ENCODE assay signal across 21 cellular contexts in the genomic region with DNA sequence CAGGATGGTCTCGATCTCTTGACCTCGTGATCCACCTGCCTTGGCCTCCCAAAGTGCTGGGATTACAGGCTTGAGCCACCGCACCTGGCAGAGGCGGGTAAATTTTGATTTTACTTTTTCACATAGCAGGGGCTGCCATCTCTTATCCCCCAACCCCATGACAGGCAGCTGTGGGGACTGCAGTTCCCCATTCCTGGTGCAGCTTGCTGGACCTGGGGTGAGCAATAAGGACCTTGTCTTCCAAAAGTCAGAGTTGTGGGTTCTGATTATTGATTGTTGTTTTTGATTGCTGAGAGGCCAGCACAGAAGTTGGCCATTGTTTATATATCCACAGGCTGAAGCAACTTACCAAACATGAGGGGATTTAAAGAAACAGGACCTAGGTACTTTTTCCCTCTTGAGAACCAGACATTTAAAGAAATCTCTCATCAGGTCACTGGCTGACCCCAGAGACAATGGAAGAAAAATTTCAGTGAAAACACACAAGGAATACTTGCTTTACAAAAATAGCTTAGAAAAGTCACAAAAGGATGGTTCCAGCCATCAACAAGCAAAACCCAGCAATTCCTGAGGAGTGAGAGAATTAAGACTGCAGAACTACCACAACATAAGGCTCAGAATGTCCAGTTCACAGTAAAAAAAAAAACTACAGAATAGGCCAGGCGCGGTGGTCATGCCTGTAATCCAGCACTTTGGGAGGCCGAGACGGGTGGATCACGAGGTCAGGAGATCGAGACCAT. TPM values are rescaled to one million over a fixed set of nuclear protein-coding genes. Genes with fewer than 3 reads are reported as not detected.
DNase-seq lines count a peak whose midpoint lies in the region; ATAC-seq, FAIRE-seq and TF ChIP-seq lines count a peak whose summit lies in the region.
"Had no signal": no experiment of that assay in that cellular context is flagged by ENCODE, and none has a peak within 500 bp of the region (broad histone marks: within the 10 kb centered on the region; RNA-seq: fewer than 3 reads in every experiment).

No MANE protein-coding gene starts in this region.

- TF ChIP-seq POLR2A in spleen (IDR thresholded peaks at IDR 0.05), result no peak

- FAIRE-seq in D721Med (lab: Jason Lieb, UNC), result no peak
- FAIRE-seq: A549, GM12891, GM19239 had no signal

- DNase-seq in ascending aorta (ENCODE audit: low spot score in 2 of 2) (no peak), chondrocyte (ENCODE audit: low spot score) (peak; percentile 9), mesenteric fat pad (ENCODE audit: low spot score) (peak; percentile 26), spleen (peak; percentile 39), cerebellar cortex (ENCODE audit: low spot score) (no peak), D721Med (ENCODE audit: insufficient read length, low spot score) (no peak), NCI-H510A treated with DMSO at 0.1 percent for 48 hours (lab: John Stamatoyannopoulos, UW) (no peak)
- DNase-seq in CD8-positive, alpha-beta T cell, result no peak
- DNase-seq: AML-193; CD4-positive, alpha-beta T cell; CD8-positive, alpha-beta memory T cell; COR-L47; DMS79 treated with DMSO at 0.1 percent for 48 hours; GF-D8 had no signal

- 91 to 98% (median 95%) methylated on average over 10 of the region's 10 CpGs for WGBS in spleen, 5 donors

- H3K27me3 ChIP-seq in ascending aorta (no peaks in the 10 kb centered on the region), spleen (replicated peaks in 1 of 7) (no peaks in the 10 kb centered on the region)
- no peaks in the 10 kb centered on the region for H3K27me3 ChIP-seq in CD8-positive, alpha-beta T cell (ENCODE audit: insufficient read depth, low read length)
- H3K27me3 ChIP-seq: BLaER1 treated with 17β-estradiol and CSF1 and Interleukin-3, amounts not matched to agents 10 nM and 100 nM had no signal

- intact Hi-C loops in ascending aorta (cut with DNase I), result no loop called here
- intact Hi-C loops in spleen (cut with DNase I; ENCODE audit: low total_unique reads), result no loop called here
- intact Hi-C loops in CD8-positive, alpha-beta T cell (cut with DNase I, micrococcal nuclease), result loop anchor here in 1 of 2 experiments (5.0 kb wide), 1 partner anchor 52 kb away; no protein-coding TSS in a partner anchor

- POLR2A ChIA-PET in CD8-positive, alpha-beta T cell (lab: Charles Lee), result no interaction called here

- H3K9me3 ChIP-seq in ascending aorta (no peaks in the 10 kb centered on the region), spleen (no peaks in the 10 kb centered on the region)
- H3K9me3 ChIP-seq in CD8-positive, alpha-beta T cell (ENCODE audit: low read length), result no peaks in the 10 kb centered on the region
- H3K9me3 ChIP-seq: A549 had no signal

- no peak overlapping the region for H3K27ac Mint-ChIP-seq in chondrocyte (ENCODE audit: unreplicated experiment)
- H3K27ac Mint-ChIP-seq in CD8-positive, alpha-beta T cell, result no peak overlapping the region
- H3K27ac Mint-ChIP-seq: B cell; CD4-positive, alpha-beta T cell had no signal

- H3K4me3 Mint-ChIP-seq in chondrocyte (ENCODE audit: unreplicated experiment), result no peak overlapping the region
- H3K4me3 Mint-ChIP-seq in CD8-positive, alpha-beta T cell, result no peak overlapping the region
- H3K4me3 Mint-ChIP-seq: B cell; CD4-positive, alpha-beta T cell; CD8-positive, alpha-beta memory T cell had no signal

- no peaks in the 10 kb centered on the region for H3K27me3 Mint-ChIP-seq in chondrocyte (ENCODE audit: low read depth)
- H3K27me3 Mint-ChIP-seq in CD8-positive, alpha-beta T cell (ENCODE audit: low read depth), result no peaks in the 10 kb centered on the region
- H3K27me3 Mint-ChIP-seq: CD4-positive, alpha-beta T cell had no signal

- no peaks in the 10 kb centered on the region for H3K36me3 ChIP-seq in ascending aorta
- no peaks in the 10 kb centered on the region for H3K36me3 ChIP-seq in spleen
- no peaks in the 10 kb centered on the region for H3K36me3 ChIP-seq in CD8-positive, alpha-beta T cell (ENCODE audit: insufficient read depth, low read length)
- H3K36me3 ChIP-seq: BLaER1 treated with 17β-estradiol and CSF1 and Interleukin-3, amounts not matched to agents 10 nM and 100 nM had no signal

- no peaks in the 10 kb centered on the region for H3K9me3 Mint-ChIP-seq in chondrocyte (ENCODE audit: low read depth)
- no peaks in the 10 kb centered on the region for H3K9me3 Mint-ChIP-seq in CD8-positive, alpha-beta T cell
- H3K9me3 Mint-ChIP-seq: CD4-positive, alpha-beta T cell; CD8-positive, alpha-beta memory T cell had no signal

- no peaks in the 10 kb centered on the region for H3K4me1 ChIP-seq in ascending aorta
- H3K4me1 ChIP-seq in spleen, result no peaks in the 10 kb centered on the region
- no peaks in the 10 kb centered on the region for H3K4me1 ChIP-seq in CD8-positive, alpha-beta T cell (ENCODE audit: insufficient read depth, low read length)
- H3K4me1 ChIP-seq: A549; BLaER1 treated with 17β-estradiol and CSF1 and Interleukin-3, amounts not matched to agents 10 nM and 100 nM had no signal

- peak overlapping the region; percentile 10 to 23 for H3K27ac ChIP-seq in ascending aorta
- no peak overlapping the region for H3K27ac ChIP-seq in spleen
- H3K27ac ChIP-seq in CD8-positive, alpha-beta T cell (ENCODE audit: low read depth, low read length), result no peak overlapping the region
- H3K27ac ChIP-seq: 22Rv1; A549; BLaER1 treated with 17β-estradiol and CSF1 and Interleukin-3, amounts not matched to agents 10 nM and 100 nM; C4-2B had no signal

- ATAC-seq in CD8-positive, alpha-beta T cell, result no peak
- ATAC-seq: A549 had no signal

- H3K4me1 Mint-ChIP-seq in chondrocyte (ENCODE audit: low read depth), result peaks cover 3% of the 10 kb centered on the region
- no peaks in the 10 kb centered on the region for H3K4me1 Mint-ChIP-seq in CD8-positive, alpha-beta T cell (ENCODE audit: low read depth)
- H3K4me1 Mint-ChIP-seq: B cell; CD8-positive, alpha-beta memory T cell had no signal

- H3K4me3 ChIP-seq in ascending aorta (no peak overlapping the region), spleen (no peak overlapping the region)
- no peak overlapping the region for H3K4me3 ChIP-seq in CD8-positive, alpha-beta T cell (ENCODE audit: low read depth, low read length)
- H3K4me3 ChIP-seq: A549; BLaER1 treated with 17β-estradiol and CSF1 and Interleukin-3, amounts not matched to agents 10 nM and 100 nM had no signal

- no peaks in the 10 kb centered on the region for H3K36me3 Mint-ChIP-seq in chondrocyte (ENCODE audit: low read depth)
- H3K36me3 Mint-ChIP-seq in CD8-positive, alpha-beta T cell, result no peaks in the 10 kb centered on the region

- TF ChIP-seq CTCF in ascending aorta (IDR thresholded peaks at IDR 0.05) (no peak), chondrocyte (IDR thresholded peaks at IDR 0.05) (no peak), spleen (IDR thresholded peaks at IDR 0.05 in 8 of 11, conservative IDR thresholded peaks at IDR 0.05 in 3 of 11) (no peak), D721Med (IDR thresholded peaks at IDR 0.05; ENCODE audit: insufficient read depth, missing control alignments) (no peak)
- no peak for TF ChIP-seq CTCF in CD8-positive, alpha-beta T cell (IDR thresholded peaks at IDR 0.05)

- CTCF ChIA-PET in CD8-positive, alpha-beta T cell (lab: Charles Lee), result no interaction called here

RNA-seq across cellular contexts. Expression of gene MAPK1, which starts 22.0 kb away (rescaled TPM):
- total RNA-seq in ascending aorta (43.3 TPM), chondrocyte (139 to 157 TPM (median 156 TPM) in 3 replicates), mesenteric fat pad (109 TPM), spleen (100 to 1,000 TPM in 5 of 7 donors, 10 to 100 TPM in 2; 87.0 to 165 (median 131) TPM)
- 10 to 100 TPM; 11.6 to 18.0 (median 15.1) TPM for polyA plus RNA-seq in spleen
- 10 to 100 TPM; 34.0 to 39.2 TPM for total RNA-seq in CD8-positive, alpha-beta T cell

Comparison
In these comparisons a context has a peak if more than half of its experiments do, and no peak if none do; other contexts are left out.
1. DNase-seq: peak in chondrocyte (single experiment), mesenteric fat pad (single experiment) and spleen (single experiment); none in ascending aorta (0 of 2), cerebellar cortex (single experiment), D721Med (single experiment), CD8-positive, alpha-beta T cell (0 of 7) and NCI-H510A treated with DMSO at 0.1 percent for 48 hours (single experiment).
2. H3K27ac ChIP-seq: peak in ascending aorta (2 of 2); none in spleen (0 of 8) and CD8-positive, alpha-beta T cell (single experiment).